8 cellular contexts compared by ENCODE assay signal in genomic region chr1:161046574-161047167, GRCh38. TPM values are rescaled to one million over a fixed set of nuclear protein-coding genes. Genes with fewer than 3 reads are reported as not detected.
DNase-seq lines count a peak whose midpoint lies in the region; ATAC-seq, FAIRE-seq and TF ChIP-seq lines count a peak whose summit lies in the region.

No MANE protein-coding gene starts in this region.

- no peak for TF ChIP-seq RAD21 in K562 (CRISPR knock-in tag; conservative IDR thresholded peaks at IDR 0.05 in 1 of 2, IDR thresholded peaks at IDR 0.05 in 1 of 2)

- H3K27me3 ChIP-seq in HUES64 (ENCODE audit: insufficient read depth, low read length), result peaks cover 13% of the 10 kb centered on the region
- no peaks in the 10 kb centered on the region for H3K27me3 ChIP-seq in K562 (ENCODE audit: control insufficient read depth in 2 of 2, insufficient read depth in 2 of 2, low read length in 2 of 2)

- no peak for ATAC-seq in K562

- H3K4me1 ChIP-seq in HUES64 (ENCODE audit: insufficient read depth, low read length), result 0 out of 2 replicates have a peak, but pooled peaks cover 7% of the 10 kb centered on the region
- H3K4me1 ChIP-seq in K562 (replicated peaks in 1 of 2; ENCODE audit: control insufficient read depth in 2 of 2, insufficient read depth in 2 of 2, low read length in 2 of 2), result peaks cover 12 to 15% of the 10 kb centered on the region in 2 experiments; a peak in 3 of 5 replicates

- H3K4me3 ChIP-seq in HUES64 (ENCODE audit: low read length) (peak overlapping the region; percentile 75), K562 (peak overlapping the region; percentile 75)

- no CpG with 5 or more reads among the region's 1 CpG for WGBS in HUES64
- 44% methylated on average over 1 of the region's 1 CpG for WGBS in K562 (ENCODE audit: insufficient coverage, low coverage, missing lambda C conversion rate)

- no peak for TF ChIP-seq CTCF in K562 (IDR thresholded peaks at IDR 0.05 in 2 of 3, conservative IDR thresholded peaks at IDR 0.05 in 1 of 3; ENCODE audit: insufficient read depth in 2 of 3, low read depth in 1 of 3, low read length in 3 of 3)

- in situ Hi-C loops in K562 (cut with MboI), result no loop called here

- H3K4me2 ChIP-seq in K562 (ENCODE audit: insufficient read depth, low read length), result peak overlapping the region; percentile 95

- POLR2A ChIA-PET in K562 (lab: Yijun Ruan, JAX), result interaction anchor here (0.6 to 4.1 kb wide), 18 partner anchors 8 to 107 kb away, joined by 3 to 19 read pairs (median 5); partner anchors contain the start of genes ARHGAP30, DEDD, F11R and UFC1

- CTCF ChIA-PET in K562 (lab: Yijun Ruan, JAX; ENCODE audit: low intra/inter-chr PET ratio), result no interaction called here

- H3K9ac ChIP-seq in HUES64 (ENCODE audit: low read depth, low read length), result peak overlapping the region; percentile 89; the same call in 1 of the 2 replicates
- H3K9ac ChIP-seq in K562 (ENCODE audit: insufficient read depth in 1 of 2, low read depth in 2 of 2, low read length in 2 of 2), result peak overlapping the region in 1 of 2 experiments; percentile 87; a peak in 2 of 4 replicates

- H3K27ac ChIP-seq in HUES64 (ENCODE audit: low read depth, low read length) (peak overlapping the region; percentile 87), K562 (ENCODE audit: extremely low read depth, low read depth, low read length) (peak overlapping the region; percentile 95)

- FAIRE-seq in K562 (lab: Jason Lieb, UNC), result no peak

- intact Hi-C loops in K562 (cut with micrococcal nuclease), result no loop called here

- no peak for TF ChIP-seq POLR2A in K562 (conservative IDR thresholded peaks at IDR 0.05)

- peak overlapping the region; percentile 97 for H2AFZ ChIP-seq in K562 (ENCODE audit: low read depth, low read length)

- no peaks in the 10 kb centered on the region for H4K20me1 ChIP-seq in K562 (replicated peaks; ENCODE audit: control insufficient read depth, insufficient read depth, low read length)

- H3K36me3 ChIP-seq in HUES64 (ENCODE audit: insufficient read depth, low read length), result peaks cover 16% of the 10 kb centered on the region
- peaks cover 17% of the 10 kb centered on the region for H3K36me3 ChIP-seq in K562 (ENCODE audit: control insufficient read depth, insufficient read depth, low read length)

- H3K9me3 ChIP-seq in HUES64 (ENCODE audit: insufficient read depth, low read depth, low read length) (0 out of 2 replicates have a peak, but pooled peaks cover 7% of the 10 kb centered on the region), K562 (replicated peaks; ENCODE audit: control insufficient read depth, insufficient read depth, low read depth, low read length) (no peaks in the 10 kb centered on the region; the same call in 1 of the 2 replicates)

- peak; percentile 26 to 54 for DNase-seq in AML-193 (lab: John Stamatoyannopoulos, UW)
- peak; percentile 71 for DNase-seq in GM19238 (ENCODE audit: insufficient read length, low spot score)
- DNase-seq in K562 (ENCODE audit: extremely low read depth in 1 of 4, low spot score in 3 of 4), result no peak
- peak; percentile 35 for DNase-seq in midbrain (lab: John Stamatoyannopoulos, UW)
- DNase-seq in NCI-H187 (lab: John Stamatoyannopoulos, UW), result no peak
- DNase-seq in hepatic stellate cell (ENCODE audit: low spot score), result no peak
- no peak for DNase-seq in glomerular visceral epithelial cell (ENCODE audit: extremely low spot score)

- TF ChIP-seq EP300 in K562 (IDR thresholded peaks at IDR 0.05; ENCODE audit: low read length), result no peak

- no peaks in the 10 kb centered on the region for H3K9me1 ChIP-seq in K562 (ENCODE audit: control insufficient read depth, insufficient read depth, low read length)

- no TSS peak for BruUV-seq in K562 (replicated peaks; lab: Mats Ljungman, UMichigan)

- peaks cover 27% of the 10 kb centered on the region for H3K79me2 ChIP-seq in K562 (ENCODE audit: control insufficient read depth, insufficient read depth, low read length)

RNA-seq across cellular contexts. Expression of gene USF1, which starts 0.9 kb away (rescaled TPM):
- 49.8 TPM for polyA plus RNA-seq in HUES64 (2013, experiment 1 of 2)
- polyA plus RNA-seq in HUES64 (2013, experiment 2 of 2), result 48.7 TPM
- total RNA-seq in K562 (2011; cell fraction: chromatin; rRNA removed; ENCODE audit: low replicate concordance), result 56.3 and 125 TPM in 2 replicates
- total RNA-seq in K562 (2011; cell fraction: nucleolus; rRNA removed), result 93.4 and 97.7 TPM in 2 replicates
- 70.5 and 77.6 TPM in 2 replicates for total RNA-seq in K562 (2011; cell fraction: nucleoplasm; rRNA removed)
- total RNA-seq in K562 (2014; rRNA removed) (59.8 and 77.5 TPM in 2 replicates), K562 (2014; rRNA removed; fragmentation: Illumina TruSeq; extraction: Trizol) (43.1 and 52.9 TPM in 2 replicates), K562 (2015; rRNA removed; fragmentation: Illumina TruSeq; extraction: Trizol) (56.4 and 57.5 TPM in 2 replicates), K562 (2021) (50.6 and 51.1 TPM in 2 replicates)
- polyA plus RNA-seq in K562 (2011; rRNA removed) (52.8 and 54.2 TPM in 2 replicates), K562 (2014; fragmentation: Illumina TruSeq; extraction: Trizol) (53.1 and 57.5 TPM in 2 replicates), K562 (2014; fragmentation: Nextera tagmentation; extraction: Ambion mirVana) (10 to 100 TPM in 1 of 2 experiments, 1 to 10 TPM in 1; 7.4 to 46.3 TPM), K562 (2014; rRNA removed) (50.9 and 60.2 TPM in 2 replicates)
- 52.1 and 58.4 TPM in 2 replicates for polyA plus RNA-seq in K562 (2011; cell fraction: cytosol; rRNA removed)
- polyA plus RNA-seq in K562 (2011; cell fraction: nucleus; rRNA removed), result 205 and 262 TPM in 2 replicates
- 44.8 and 45.4 TPM in 2 replicates for polyA plus RNA-seq in K562 (2012)
- polyA minus RNA-seq in K562 (2011; rRNA and poly(A)+ RNA removed), result 67.4 and 82.4 TPM in 2 replicates
- 31.4 and 33.5 TPM in 2 replicates for polyA minus RNA-seq in K562 (2011; cell fraction: cytosol; rRNA and poly(A)+ RNA removed)
- polyA minus RNA-seq in K562 (2011; cell fraction: nucleus; rRNA and poly(A)+ RNA removed), result 33.8 and 36.8 TPM in 2 replicates

RNA-seq across cellular contexts. Expression of gene TSTD1, which starts 7.9 kb away (rescaled TPM):
- polyA plus RNA-seq in HUES64 (2013, experiment 1 of 2), result 51.6 TPM
- polyA plus RNA-seq in HUES64 (2013, experiment 2 of 2), result 64.9 TPM
- total RNA-seq in K562 (2011; cell fraction: chromatin; rRNA removed; ENCODE audit: low replicate concordance), result 1.5 and 4.4 TPM in 2 replicates
- total RNA-seq in K562 (2011; cell fraction: nucleolus; rRNA removed), result 2.0 and 3.0 TPM in 2 replicates
- 2.4 and 4.0 TPM in 2 replicates for total RNA-seq in K562 (2011; cell fraction: nucleoplasm; rRNA removed)
- total RNA-seq in K562 (2014; rRNA removed), result not detected in 2 replicates
- total RNA-seq in K562 (2014; rRNA removed; fragmentation: Illumina TruSeq; extraction: Trizol), result not detected in 2 replicates
- total RNA-seq in K562 (2015; rRNA removed; fragmentation: Illumina TruSeq; extraction: Trizol), result 0.23 TPM in 1 of 2 replicates, not detected in the other
- 0.38 and 0.53 TPM in 2 replicates for total RNA-seq in K562 (2021)
- polyA plus RNA-seq in K562 (2011; rRNA removed), result 0.23 TPM in 1 of 2 replicates, not detected in the other
- not detected in 2 replicates for polyA plus RNA-seq in K562 (2011; cell fraction: cytosol; rRNA removed)
- 1.3 and 3.0 TPM in 2 replicates for polyA plus RNA-seq in K562 (2011; cell fraction: nucleus; rRNA removed)
- 0.26 and 0.84 TPM in 2 replicates for polyA plus RNA-seq in K562 (2012)
- polyA plus RNA-seq in K562 (2014; fragmentation: Illumina TruSeq; extraction: Trizol), result not detected in 2 replicates
- not detected for polyA plus RNA-seq in K562 (2014; fragmentation: Nextera tagmentation; extraction: Ambion mirVana)
- 0.23 and 0.27 TPM in 2 replicates for polyA plus RNA-seq in K562 (2014; rRNA removed)
- 0.53 TPM in 1 of 2 replicates, not detected in the other for polyA minus RNA-seq in K562 (2011; rRNA and poly(A)+ RNA removed)
- polyA minus RNA-seq in K562 (2011; cell fraction: cytosol; rRNA and poly(A)+ RNA removed), result not detected in 2 replicates
- polyA minus RNA-seq in K562 (2011; cell fraction: nucleus; rRNA and poly(A)+ RNA removed), result 0.81 and 1.1 TPM in 2 replicates

RNA-seq across cellular contexts. Expression of gene ARHGAP30, which starts 23.0 kb away (rescaled TPM):
- 0.10 TPM for polyA plus RNA-seq in HUES64 (2013, experiment 1 of 2)
- polyA plus RNA-seq in HUES64 (2013, experiment 2 of 2), result 0.13 TPM
- 0.12 and 0.28 TPM in 2 replicates for total RNA-seq in K562 (2011; cell fraction: chromatin; rRNA removed; ENCODE audit: low replicate concordance)
- total RNA-seq in K562 (2011; cell fraction: nucleolus; rRNA removed), result 0.13 and 0.17 TPM in 2 replicates
- total RNA-seq in K562 (2011; cell fraction: nucleoplasm; rRNA removed), result 0.15 TPM in 1 of 2 replicates, not detected in the other
- 0.04 and 0.73 TPM in 2 replicates for total RNA-seq in K562 (2014; rRNA removed)
- total RNA-seq in K562 (2014; rRNA removed; fragmentation: Illumina TruSeq; extraction: Trizol), result 0.06 and 0.07 TPM in 2 replicates
- 0.04 and 0.07 TPM in 2 replicates for total RNA-seq in K562 (2015; rRNA removed; fragmentation: Illumina TruSeq; extraction: Trizol)
- total RNA-seq in K562 (2021), result 0.35 and 0.42 TPM in 2 replicates
- 0.12 and 0.20 TPM in 2 replicates for polyA plus RNA-seq in K562 (2011; rRNA removed)
- 0.15 and 0.58 TPM in 2 replicates for polyA plus RNA-seq in K562 (2011; cell fraction: cytosol; rRNA removed)
- polyA plus RNA-seq in K562 (2011; cell fraction: nucleus; rRNA removed), result 0.10 and 0.28 TPM in 2 replicates
- 0.21 and 0.39 TPM in 2 replicates for polyA plus RNA-seq in K562 (2012)
- polyA plus RNA-seq in K562 (2014; fragmentation: Illumina TruSeq; extraction: Trizol), result 0.11 and 0.12 TPM in 2 replicates
- under 1 TPM; 0.01 to 0.03 TPM for polyA plus RNA-seq in K562 (2014; fragmentation: Nextera tagmentation; extraction: Ambion mirVana)
- polyA plus RNA-seq in K562 (2014; rRNA removed), result 0.17 and 0.18 TPM in 2 replicates
- 0.09 and 0.14 TPM in 2 replicates for polyA minus RNA-seq in K562 (2011; rRNA and poly(A)+ RNA removed)
- polyA minus RNA-seq in K562 (2011; cell fraction: cytosol; rRNA and poly(A)+ RNA removed), result 0.19 TPM in 1 of 2 replicates, not detected in the other
- not detected in 2 replicates for polyA minus RNA-seq in K562 (2011; cell fraction: nucleus; rRNA and poly(A)+ RNA removed)

RNA-seq across cellular contexts. Expression of gene F11R, which starts 25.7 kb away (rescaled TPM):
- polyA plus RNA-seq in HUES64 (2013, experiment 1 of 2), result 91.0 TPM
- 107 TPM for polyA plus RNA-seq in HUES64 (2013, experiment 2 of 2)
- total RNA-seq in K562 (2011; cell fraction: chromatin; rRNA removed; ENCODE audit: low replicate concordance), result 141 and 286 TPM in 2 replicates
- total RNA-seq in K562 (2011; cell fraction: nucleolus; rRNA removed), result 122 and 178 TPM in 2 replicates
- total RNA-seq in K562 (2011; cell fraction: nucleoplasm; rRNA removed), result 177 and 186 TPM in 2 replicates
- total RNA-seq in K562 (2014; rRNA removed) (27.4 and 33.9 TPM in 2 replicates), K562 (2014; rRNA removed; fragmentation: Illumina TruSeq; extraction: Trizol) (66.3 and 74.4 TPM in 2 replicates), K562 (2015; rRNA removed; fragmentation: Illumina TruSeq; extraction: Trizol) (45.6 and 46.4 TPM in 2 replicates), K562 (2021) (52.9 and 60.6 TPM in 2 replicates)
- polyA plus RNA-seq in K562 (2011; rRNA removed) (187 and 204 TPM in 2 replicates), K562 (2014; fragmentation: Illumina TruSeq; extraction: Trizol) (101 and 117 TPM in 2 replicates), K562 (2014; fragmentation: Nextera tagmentation; extraction: Ambion mirVana) (10 to 100 TPM; 30.6 to 52.5 TPM), K562 (2014; rRNA removed) (29.3 and 34.0 TPM in 2 replicates)
- 165 and 171 TPM in 2 replicates for polyA plus RNA-seq in K562 (2011; cell fraction: cytosol; rRNA removed)
- 81.4 and 97.5 TPM in 2 replicates for polyA plus RNA-seq in K562 (2011; cell fraction: nucleus; rRNA removed)
- polyA plus RNA-seq in K562 (2012), result 38.5 and 65.7 TPM in 2 replicates
- polyA minus RNA-seq in K562 (2011; rRNA and poly(A)+ RNA removed), result 160 and 231 TPM in 2 replicates
- 62.2 and 87.5 TPM in 2 replicates for polyA minus RNA-seq in K562 (2011; cell fraction: cytosol; rRNA and poly(A)+ RNA removed)
- polyA minus RNA-seq in K562 (2011; cell fraction: nucleus; rRNA and poly(A)+ RNA removed), result 21.8 and 42.3 TPM in 2 replicates

RNA-seq across cellular contexts. Expression of gene NECTIN4, which starts 42.7 kb away (rescaled TPM):
- polyA plus RNA-seq in HUES64 (2013, experiment 1 of 2), result 0.30 TPM
- 0.76 TPM for polyA plus RNA-seq in HUES64 (2013, experiment 2 of 2)
- total RNA-seq in K562 (2011; cell fraction: chromatin; rRNA removed; ENCODE audit: low replicate concordance), result 0.16 and 0.25 TPM in 2 replicates
- total RNA-seq in K562 (2011; cell fraction: nucleolus; rRNA removed), result not detected in 2 replicates
- total RNA-seq in K562 (2011; cell fraction: nucleoplasm; rRNA removed), result not detected in 2 replicates
- total RNA-seq in K562 (2014; rRNA removed) (not detected in 2 replicates), K562 (2014; rRNA removed; fragmentation: Illumina TruSeq; extraction: Trizol) (not detected in 2 replicates), K562 (2015; rRNA removed; fragmentation: Illumina TruSeq; extraction: Trizol) (not detected in 2 replicates), K562 (2021) (0.09 TPM in 1 of 2 replicates, not detected in the other)
- polyA plus RNA-seq in K562 (2011; rRNA removed) (0.01 TPM in 1 of 2 replicates, not detected in the other), K562 (2014; fragmentation: Illumina TruSeq; extraction: Trizol) (not detected in 2 replicates), K562 (2014; fragmentation: Nextera tagmentation; extraction: Ambion mirVana) (not detected), K562 (2014; rRNA removed) (0.09 TPM in 1 of 2 replicates, not detected in the other)
- polyA plus RNA-seq in K562 (2011; cell fraction: cytosol; rRNA removed), result 0.01 and 0.13 TPM in 2 replicates
- polyA plus RNA-seq in K562 (2011; cell fraction: nucleus; rRNA removed), result 0.10 and 0.18 TPM in 2 replicates
- polyA plus RNA-seq in K562 (2012), result 0.07 and 0.12 TPM in 2 replicates
- not detected in 2 replicates for polyA minus RNA-seq in K562 (2011; rRNA and poly(A)+ RNA removed)
- polyA minus RNA-seq in K562 (2011; cell fraction: cytosol; rRNA and poly(A)+ RNA removed), result not detected in 2 replicates
- polyA minus RNA-seq in K562 (2011; cell fraction: nucleus; rRNA and poly(A)+ RNA removed), result 0.27 TPM in 1 of 2 replicates, not detected in the other

Comparison
In these comparisons a context has a peak if more than half of its experiments do, and no peak if none do; other contexts are left out.
1. DNase-seq: peak in AML-193 (2 of 2), GM19238 (single experiment) and midbrain (single experiment); none in K562 (0 of 4), NCI-H187 (0 of 2), hepatic stellate cell (single experiment) and glomerular visceral epithelial cell (single experiment).